1 cellular context compared by ENCODE assay signal in genomic region chr10:43781480-43782361, GRCh38.
TF ChIP-seq lines count a peak whose summit lies in the region.

No MANE protein-coding gene starts in this region.

TF ChIP-seq in GM23338, 12 proteins besides CTCF, POLR2A, EP300 and RAD21 (continued from another document):
- TF ChIP-seq ZNF462 (CRISPR knock-in tag; IDR thresholded peaks at IDR 0.05): no peak
- TF ChIP-seq ETS1 (IDR thresholded peaks at IDR 0.05): no peak
- no peak for TF ChIP-seq ZNF331 (CRISPR knock-in tag; IDR thresholded peaks at IDR 0.05; ENCODE audit: low read depth)
- TF ChIP-seq JUNB (IDR thresholded peaks at IDR 0.05; ENCODE audit: unreplicated experiment): no peak
- TF ChIP-seq ZNF114 (CRISPR knock-in tag; IDR thresholded peaks at IDR 0.05): no peak
- no peak for TF ChIP-seq POLR2AphosphoS5 (IDR thresholded peaks at IDR 0.05; ENCODE audit: low read depth)
- TF ChIP-seq NANOG (IDR thresholded peaks at IDR 0.05; ENCODE audit: borderline replicate concordance): no peak
- no peak for TF ChIP-seq EZH2 (IDR thresholded peaks at IDR 0.05; ENCODE audit: low read depth, unreplicated experiment)
- TF ChIP-seq CREB1 (CRISPR knock-in tag; IDR thresholded peaks at IDR 0.05; ENCODE audit: low read depth): no peak
TF ChIP-seq in GM23338: peak in this region for 0.
